33 cellular contexts compared by ENCODE assay signal in the genomic region with DNA sequence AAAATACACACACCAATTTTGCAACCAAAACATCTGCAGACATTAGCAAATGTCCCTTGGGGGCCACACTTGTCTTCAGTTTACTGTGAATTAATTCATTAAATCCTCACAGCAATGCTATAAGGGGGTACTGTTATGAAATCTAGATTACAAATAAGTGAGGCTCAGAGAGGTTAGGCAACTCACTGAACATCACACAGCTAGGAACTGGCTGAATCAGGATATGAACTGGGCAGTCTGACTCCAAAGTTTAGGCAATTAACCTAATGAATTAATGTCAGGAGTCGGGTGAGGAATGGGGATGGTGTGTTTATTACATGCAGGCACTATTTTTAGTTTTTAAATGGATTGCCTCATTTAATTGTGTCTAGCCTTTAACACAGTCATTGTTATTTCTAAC.
"Had no signal": no experiment of that assay in that cellular context is flagged by ENCODE, and none has a peak within 500 bp of the region (broad histone marks: within the 10 kb centered on the region; RNA-seq: fewer than 3 reads in every experiment).

No MANE protein-coding gene starts in this region.

- ATAC-seq: activated CD8-positive, alpha-beta T cell treated with anti-CD3 and anti-CD28 coated beads for 36 hours; activated naive CD4-positive, alpha-beta T cell treated with anti-CD3 and anti-CD28 coated beads, Interleukin-2, amount 50 U/mL, for 72 hours; activated T-cell treated with anti-CD3 and anti-CD28 coated beads, Interleukin-2, amount 50 U/mL, for 4 hours; activated T-cell treated with anti-CD3 and anti-CD28 coated beads, Interleukin-2, amount 50 U/mL, for 72 hours; activated T-helper 17 cell treated with anti-CD3 and anti-CD28 coated beads, Interleukin-2, amount 50 U/mL, for 72 hours; body of pancreas had no signal

- DNase-seq: activated B cell treated with CpG ODN at 0.5 μM for 24 hours; activated CD4-positive, alpha-beta memory T cell treated with anti-CD3 and anti-CD28 coated beads for 36 hours; activated CD4-positive, alpha-beta T cell treated with anti-CD3 and anti-CD28 coated beads for 4 hours; activated CD4-positive, alpha-beta T cell treated with anti-CD3 and anti-CD28 coated beads, Interleukin-2, amount 10 ng/mL, durations not matched to agents 24 days and 14 days; activated CD4-positive, alpha-beta T cell treated with anti-CD3 and anti-CD28 coated beads, Interleukin-2, amount 50 U/mL, for 1 hour; activated CD4-positive, alpha-beta T cell treated with anti-CD3 and anti-CD28 coated beads, Interleukin-2, amount 50 U/mL, for 4 hours; activated CD4-positive, CD25-positive, alpha-beta regulatory T cell treated with anti-CD3 and anti-CD28 coated beads, Interleukin-2, amount 50 U/mL, for 72 hours; activated CD8-positive, alpha-beta memory T cell treated with anti-CD3 and anti-CD28 coated beads, Interleukin-2, amount 50 U/mL, for 4 hours; activated CD8-positive, alpha-beta T cell treated with anti-CD3 and anti-CD28 coated beads for 36 hours; activated effector memory CD4-positive, alpha-beta T cell treated with anti-CD3 and anti-CD28 coated beads, Interleukin-2, amount 50 U/mL, for 16 hours; activated gamma-delta T cell treated with Interleukin-2 at 50 U/mL for 16 hours; activated naive CD4-positive, alpha-beta T cell; activated naive CD4-positive, alpha-beta T cell treated with anti-CD3 and anti-CD28 coated beads for 36 hours; activated naive CD4-positive, alpha-beta T cell treated with anti-CD3 and anti-CD28 coated beads, Interleukin-2, amount 50 U/mL, for 16 hours; activated naive CD8-positive, alpha-beta T cell treated with anti-CD3 and anti-CD28 coated beads for 36 hours; activated T-cell treated with anti-CD3 and anti-CD28 coated beads for 4 hours; activated T-cell treated with anti-CD3 and anti-CD28 coated beads, Interleukin-2, amount 50 U/mL, for 1 hour; activated T-cell treated with anti-CD3 and anti-CD28 coated beads, Interleukin-2, amount 50 U/mL, for 4 hours; activated T-cell treated with anti-CD3 and anti-CD28 coated beads, Interleukin-2, amount 50 U/mL, for 72 hours; adrenal gland; amniotic stem cell; aorta; body of pancreas; cerebellar nuclear complex; T-helper 2 cell; T-helper 9 cell had no signal

- H3K4me1 ChIP-seq: adrenal gland, body of pancreas had no signal

- H3K27me3 ChIP-seq: adrenal gland, cardiac muscle cell had no signal

- FAIRE-seq: astrocyte, bronchial epithelial cell, TTC549 had no signal

- H3K4me3 ChIP-seq: adrenal gland, body of pancreas, cardiac muscle cell had no signal

- H3K27ac ChIP-seq: adrenal gland, body of pancreas, cardiac muscle cell, VCaP had no signal

- H3K9me3 ChIP-seq: adrenal gland had no signal

- H3K36me3 ChIP-seq: adrenal gland, cardiac muscle cell had no signal
